ENCODE assay signal across 11 cellular contexts in genomic region chr6:119240257-119241123, GRCh38.
DNase-seq lines count a peak whose midpoint lies in the region; ATAC-seq, FAIRE-seq and TF ChIP-seq lines count a peak whose summit lies in the region.
"Had no signal": no experiment of that assay in that cellular context is flagged by ENCODE, and none has a peak within 500 bp of the region (broad histone marks: within the 10 kb centered on the region; RNA-seq: fewer than 3 reads in every experiment).

No MANE protein-coding gene starts in this region.

- no peak overlapping the region for H3K4me3 Mint-ChIP-seq in activated CD8-positive, alpha-beta memory T cell treated with anti-CD3 and anti-CD28 coated beads, Interleukin-2, amount 10 ng/mL, durations not matched to agents 7 days and 5 days
- H3K4me3 Mint-ChIP-seq: activated naive CD4-positive, alpha-beta T cell treated with anti-CD3 and anti-CD28 coated beads for 36 hours had no signal

- CTCF ChIA-PET in activated CD8-positive, alpha-beta memory T cell treated with anti-CD3 and anti-CD28 coated beads, Interleukin-2, amount 10 ng/mL, durations not matched to agents 7 days and 5 days (lab: Charles Lee): no interaction called here

- peaks cover 2% of the 10 kb centered on the region for H3K9me3 Mint-ChIP-seq in activated CD8-positive, alpha-beta memory T cell treated with anti-CD3 and anti-CD28 coated beads, Interleukin-2, amount 10 ng/mL, durations not matched to agents 7 days and 5 days (ENCODE audit: low read depth)
- H3K9me3 Mint-ChIP-seq: activated naive CD4-positive, alpha-beta T cell treated with anti-CD3 and anti-CD28 coated beads for 36 hours had no signal

- no peak overlapping the region for H3K4ac ChIP-seq in neuronal stem cell (ENCODE audit: low read length)

- no peak overlapping the region for H3K4me2 ChIP-seq in neuronal stem cell (ENCODE audit: insufficient read depth, low read length, poor library complexity, severe bottlenecking)

- H3K27ac ChIP-seq in neuronal stem cell (replicated peaks; ENCODE audit: low read length) (no peak overlapping the region), Peyer's patch (peak overlapping the region in 2 of 4 donors; percentile 15 to 33)

- no peak overlapping the region for H2AFZ ChIP-seq in neuronal stem cell (ENCODE audit: low read length)

- H3K4me1 Mint-ChIP-seq in activated CD8-positive, alpha-beta memory T cell treated with anti-CD3 and anti-CD28 coated beads, Interleukin-2, amount 10 ng/mL, durations not matched to agents 7 days and 5 days: no peaks in the 10 kb centered on the region

- H3K27ac Mint-ChIP-seq in activated CD8-positive, alpha-beta memory T cell treated with anti-CD3 and anti-CD28 coated beads, Interleukin-2, amount 10 ng/mL, durations not matched to agents 7 days and 5 days: no peak overlapping the region
- H3K27ac Mint-ChIP-seq: activated naive CD4-positive, alpha-beta T cell treated with anti-CD3 and anti-CD28 coated beads for 36 hours had no signal

- no peak overlapping the region for H2AK5ac ChIP-seq in neuronal stem cell (ENCODE audit: low read depth, low read length)

- no CpG with 5 or more reads among the region's 5 CpGs for WGBS in neuronal stem cell (ENCODE audit: extremely low coverage in 2 of 2, insufficient read length in 2 of 2, insufficient replicate concordance in 1 of 2), 2 donors

- H2BK5ac ChIP-seq in neuronal stem cell (ENCODE audit: low read length): no peak overlapping the region

- no peak overlapping the region for H3K18ac ChIP-seq in neuronal stem cell (ENCODE audit: low read length)

- H2BK15ac ChIP-seq in neuronal stem cell (ENCODE audit: low read length): no peak overlapping the region

- peak; percentile 29 for DNase-seq in bronchial epithelial cell (ENCODE audit: low read depth)
- peak; percentile 8 for DNase-seq in neuronal stem cell (ENCODE audit: low spot score)
- no peak for DNase-seq in DMS114 treated with DMSO at 0.1 percent for 48 hours (lab: John Stamatoyannopoulos, UW; ENCODE audit: unreplicated experiment)
- no peak for DNase-seq in activated CD8-positive, alpha-beta memory T cell treated with anti-CD3 and anti-CD28 coated beads, Interleukin-2, amount 10 ng/mL, durations not matched to agents 7 days and 5 days
- DNase-seq in Peyer's patch: no peak
- no peak for DNase-seq in amniotic stem cell (lab: John Stamatoyannopoulos, UW)
- DNase-seq: activated naive CD4-positive, alpha-beta T cell treated with anti-CD3 and anti-CD28 coated beads for 36 hours; mammary epithelial cell; OCI-M1 had no signal

- ATAC-seq in GM19468 (IDR thresholded peaks at IDR 0.05; ENCODE audit: extremely low read depth, unreplicated experiment): peak; percentile 10
- ATAC-seq in HG03045 (IDR thresholded peaks at IDR 0.05; ENCODE audit: unreplicated experiment): peak; percentile 29
- ATAC-seq in activated CD8-positive, alpha-beta memory T cell treated with anti-CD3 and anti-CD28 coated beads, Interleukin-2, amount 10 ng/mL, durations not matched to agents 7 days and 5 days: no peak

- no peak overlapping the region for H3K14ac ChIP-seq in neuronal stem cell (ENCODE audit: low read length)

- peaks cover 32% of the 10 kb centered on the region for H3K36me3 Mint-ChIP-seq in activated CD8-positive, alpha-beta memory T cell treated with anti-CD3 and anti-CD28 coated beads, Interleukin-2, amount 10 ng/mL, durations not matched to agents 7 days and 5 days

- no peak overlapping the region for H3K23ac ChIP-seq in neuronal stem cell (ENCODE audit: low read depth, low read length, poor library complexity)

- TF ChIP-seq CTCF in bronchial epithelial cell (IDR thresholded peaks at IDR 0.05; ENCODE audit: insufficient read depth, low read length, severe bottlenecking): no peak
- TF ChIP-seq CTCF in Peyer's patch (IDR thresholded peaks at IDR 0.05): no peak

- TF ChIP-seq POLR2A in Peyer's patch (IDR thresholded peaks at IDR 0.05): no peak

- H3K4me1 ChIP-seq in neuronal stem cell (ENCODE audit: control insufficient read depth in 2 of 2, insufficient read depth in 1 of 2, low read depth in 1 of 2, low read length in 2 of 2): peaks cover 0 to 5% of the 10 kb centered on the region in 2 donors
- peaks cover 0 to 11% (median 0%) of the 10 kb centered on the region in 4 donors for H3K4me1 ChIP-seq in Peyer's patch

- H3K27me3 ChIP-seq in bronchial epithelial cell (ENCODE audit: control insufficient read depth, insufficient read depth, low read length): no peaks in the 10 kb centered on the region
- H3K27me3 ChIP-seq in neuronal stem cell (ENCODE audit: control insufficient read depth in 3 of 3, insufficient read depth in 3 of 3, low read depth in 1 of 3, low read length in 3 of 3): no peaks in the 10 kb centered on the region
- no peaks in the 10 kb centered on the region for H3K27me3 ChIP-seq in Peyer's patch

- H3K9me3 ChIP-seq in neuronal stem cell (replicated peaks in 1 of 2; ENCODE audit: control insufficient read depth in 2 of 2, insufficient read depth in 1 of 2, low read depth in 1 of 2, low read length in 2 of 2): peaks cover 2 to 8% of the 10 kb centered on the region in 2 donors
- H3K9me3 ChIP-seq in Peyer's patch: no peaks in the 10 kb centered on the region

- no peaks in the 10 kb centered on the region for H3K27me3 Mint-ChIP-seq in activated CD8-positive, alpha-beta memory T cell treated with anti-CD3 and anti-CD28 coated beads, Interleukin-2, amount 10 ng/mL, durations not matched to agents 7 days and 5 days

- H4K8ac ChIP-seq in neuronal stem cell (ENCODE audit: low read depth, low read length): no peak overlapping the region

- no peaks in the 10 kb centered on the region for H3K36me3 ChIP-seq in bronchial epithelial cell (ENCODE audit: control insufficient read depth, insufficient read depth, low read length)
- H3K36me3 ChIP-seq in neuronal stem cell (replicated peaks in 1 of 2; ENCODE audit: control insufficient read depth in 2 of 2, insufficient read depth in 2 of 2, low read length in 2 of 2): no peaks in the 10 kb centered on the region
- H3K36me3 ChIP-seq in Peyer's patch: peaks cover 0 to 7% (median 0%) of the 10 kb centered on the region in 3 donors

- no peak overlapping the region for H3K4me3 ChIP-seq in bronchial epithelial cell (ENCODE audit: low read depth, low read length)
- H3K4me3 ChIP-seq in neuronal stem cell (ENCODE audit: low read length in 2 of 2): no peak overlapping the region
- no peak overlapping the region for H3K4me3 ChIP-seq in Peyer's patch

- H3K9ac ChIP-seq in neuronal stem cell (ENCODE audit: low read depth, low read length, poor library complexity): no peak overlapping the region

- H3K79me1 ChIP-seq in neuronal stem cell (ENCODE audit: low read depth, low read length): no peaks in the 10 kb centered on the region

- no peak for FAIRE-seq in bronchial epithelial cell (lab: Jason Lieb, UNC)

- H2BK120ac ChIP-seq in neuronal stem cell (ENCODE audit: low read depth, low read length): no peak overlapping the region

- no peak overlapping the region for H2BK12ac ChIP-seq in neuronal stem cell (ENCODE audit: low read length)

- no peak overlapping the region for H4K91ac ChIP-seq in neuronal stem cell (ENCODE audit: low read depth, low read length, poor library complexity)

Comparison
In these comparisons a context has a peak if more than half of its experiments do, and no peak if none do; other contexts are left out.
1. DNase-seq: peak in bronchial epithelial cell (single experiment) and neuronal stem cell (single experiment); none in DMS114 treated with DMSO at 0.1 percent for 48 hours (single experiment), activated CD8-positive, alpha-beta memory T cell treated with anti-CD3 and anti-CD28 coated beads, Interleukin-2, amount 10 ng/mL, durations not matched to agents 7 days and 5 days (single experiment), Peyer's patch (0 of 3) and amniotic stem cell (single experiment).